Comparison of ENCODE assay signal across 16 cellular contexts in genomic region chr5:81286059-81286617, GRCh38. TPM values are rescaled to one million over a fixed set of nuclear protein-coding genes. Genes with fewer than 3 reads are reported as not detected.
DNase-seq lines count a peak whose midpoint lies in the region; ATAC-seq, FAIRE-seq and TF ChIP-seq lines count a peak whose summit lies in the region.
"Had no signal": no experiment of that assay in that cellular context is flagged by ENCODE, and none has a peak within 500 bp of the region (broad histone marks: within the 10 kb centered on the region; RNA-seq: fewer than 3 reads in every experiment).

No MANE protein-coding gene starts in this region.

- no peak overlapping the region for H3K27ac ChIP-seq in A549

- in situ Hi-C loops in SK-MEL-5 (cut with HindIII; ENCODE audit: low pct_unique_long_range_greater_than_20kb, low sequenced_read_pairs): no loop called here

- no peak for TF ChIP-seq POLR2A in A549 (IDR thresholded peaks at IDR 0.05; ENCODE audit: low read length)

- DNase-seq in A549 (ENCODE audit: low read depth in 1 of 2, low spot score in 1 of 2) (peak in 1 of 2 experiments; percentile 19), GM12864 (ENCODE audit: low read depth) (no peak), SK-MEL-5 (ENCODE audit: low read depth, low spot score) (peak; percentile 26), kidney glomerular epithelial cell (lab: John Stamatoyannopoulos, UW) (peak; percentile 49), SIG-M5 (lab: John Stamatoyannopoulos, UW) (no peak), NCI-H2029 treated with DMSO at 0.1 percent for 48 hours (lab: John Stamatoyannopoulos, UW) (no peak), NCI-H748 (lab: John Stamatoyannopoulos, UW; ENCODE audit: unreplicated experiment) (no peak), DMS153 (lab: John Stamatoyannopoulos, UW) (no peak)
- DNase-seq: C1 segment of cervical spinal cord, NCI-H187, NCI-H2171 treated with DMSO at 0.1 percent for 48 hours, NCI-H446 treated with DMSO at 0.1 percent for 48 hours, NCI-H774 had no signal

- FAIRE-seq in A549 (lab: Jason Lieb, UNC): no peak

- ATAC-seq in A549: peak; percentile 62 to 86
- ATAC-seq: HCT116 had no signal

- CTCF ChIA-PET in A549 (lab: Yijun Ruan, JAX): interaction anchor here (0.6 to 1.6 kb wide), 3 partner anchors 13 to 537 kb away, joined by 3 to 8 read pairs (median 3); no protein-coding TSS in a partner anchor

- no peaks in the 10 kb centered on the region for H3K4me1 ChIP-seq in A549

- POLR2A ChIA-PET in A549 (lab: Yijun Ruan, JAX): no interaction called here

- WGBS in A549 (ENCODE audit: missing lambda C conversion rate): 64% methylated on average over 3 of the region's 3 CpGs

- no peak overlapping the region for H3K4me2 ChIP-seq in A549

- H3K4me3 ChIP-seq in A549 (no peak overlapping the region), GM12864 (ENCODE audit: low read depth, low read length) (no peak overlapping the region)

- H3K9me3 ChIP-seq in A549: no peaks in the 10 kb centered on the region

- TF ChIP-seq EP300 in A549 (IDR thresholded peaks at IDR 0.05): no peak

- TF ChIP-seq RAD21 in A549 (conservative IDR thresholded peaks at IDR 0.05 in 1 of 2, IDR thresholded peaks at IDR 0.05 in 1 of 2): no peak

- TF ChIP-seq CTCF in A549 (IDR thresholded peaks at IDR 0.05): no peak
- peak; percentile 1 for TF ChIP-seq CTCF in GM12864 (IDR thresholded peaks at IDR 0.05; ENCODE audit: low read depth, low read length, missing control alignments)

TF ChIP-seq in A549, 52 proteins besides CTCF, POLR2A, EP300 and RAD21:
- TF ChIP-seq HOXA7 (CRISPR knock-in tag; IDR thresholded peaks at IDR 0.05): no peak
- TF ChIP-seq MAFK (IDR thresholded peaks at IDR 0.05; ENCODE audit: partially characterized antibody): no peak
- no peak for TF ChIP-seq FOSB (CRISPR knock-in tag; IDR thresholded peaks at IDR 0.05)
- no peak for TF ChIP-seq PBX3 (IDR thresholded peaks at IDR 0.05)
- no peak for TF ChIP-seq CEBPB (IDR thresholded peaks at IDR 0.05)
- no peak for TF ChIP-seq RARB (CRISPR knock-in tag; IDR thresholded peaks at IDR 0.05)
- no peak for TF ChIP-seq SMC3 (IDR thresholded peaks at IDR 0.05)
- TF ChIP-seq CHD4 (IDR thresholded peaks at IDR 0.05; ENCODE audit: borderline replicate concordance): no peak
TF ChIP-seq in A549: peak in this region for 0.

RNA-seq across cellular contexts. Expression of gene ZCCHC9, which starts 15.2 kb away (rescaled TPM):
- polyA plus RNA-seq in A549 (2011; rRNA removed) (27.3 and 44.4 TPM in 2 replicates), A549 (2017; fragmentation: RNase III; extraction: RNeasy Plus Mini Kit Qiagen cat#74134 plus additional on column Dnase treatment) (21.7 to 24.4 TPM (median 24.2 TPM) in 3 replicates)
- 9.8 and 10.9 TPM in 2 replicates for polyA plus RNA-seq in A549 (2012; cell fraction: cytosol; rRNA removed)
- 3.6 and 6.3 TPM in 2 replicates for polyA plus RNA-seq in A549 (2012; cell fraction: nucleus; rRNA removed)
- 6.2 and 7.6 TPM in 2 replicates for polyA minus RNA-seq in A549 (2011; rRNA and poly(A)+ RNA removed)
- total RNA-seq in SK-MEL-5 (2014; rRNA removed; shearing (Covaris generic)): 78.6 and 83.4 TPM in 2 replicates
- 45.4 and 47.2 TPM in 2 replicates for polyA plus RNA-seq in SK-MEL-5 (2015; cell fraction: cytosol; rRNA removed)
- polyA plus RNA-seq in SK-MEL-5 (2015; cell fraction: nucleus; rRNA removed): 95.6 and 112 TPM in 2 replicates

RNA-seq across cellular contexts. Expression of gene CKMT2, which starts 53.0 kb away (rescaled TPM):
- polyA plus RNA-seq in A549 (2011; rRNA removed) (not detected in 2 replicates), A549 (2017; fragmentation: RNase III; extraction: RNeasy Plus Mini Kit Qiagen cat#74134 plus additional on column Dnase treatment) (not detected in 3 replicates)
- not detected in 2 replicates for polyA plus RNA-seq in A549 (2012; cell fraction: cytosol; rRNA removed)
- not detected in 2 replicates for polyA plus RNA-seq in A549 (2012; cell fraction: nucleus; rRNA removed)
- polyA minus RNA-seq in A549 (2011; rRNA and poly(A)+ RNA removed): not detected in 2 replicates
- total RNA-seq in SK-MEL-5 (2014; rRNA removed; shearing (Covaris generic)): not detected in 2 replicates
- not detected in 2 replicates for polyA plus RNA-seq in SK-MEL-5 (2015; cell fraction: cytosol; rRNA removed)
- not detected in 2 replicates for polyA plus RNA-seq in SK-MEL-5 (2015; cell fraction: nucleus; rRNA removed)
- total RNA-seq: A673, HT-29 had no signal

Comparison
In these comparisons a context has a peak if more than half of its experiments do, and no peak if none do; other contexts are left out.
1. DNase-seq: peak in SK-MEL-5 (single experiment) and kidney glomerular epithelial cell (single experiment); none in GM12864 (single experiment), SIG-M5 (single experiment), NCI-H2029 treated with DMSO at 0.1 percent for 48 hours (single experiment), NCI-H748 (single experiment) and DMS153 (single experiment).